Comparison of ENCODE assay signal across 28 cellular contexts in genomic region chr12:128995619-128996018, GRCh38.
"Had no signal": no experiment of that assay in that cellular context is flagged by ENCODE, and none has a peak within 500 bp of the region (broad histone marks: within the 10 kb centered on the region; RNA-seq: fewer than 3 reads in every experiment).

No MANE protein-coding gene starts in this region.

- H3K36me3 ChIP-seq: colonic mucosa, esophagus muscularis mucosa, esophagus squamous epithelium, gastrocnemius medialis, gastroesophageal sphincter, heart left ventricle, heart right ventricle had no signal

- H3K4me1 ChIP-seq: colonic mucosa, esophagus muscularis mucosa, esophagus squamous epithelium, foreskin keratinocyte, gastrocnemius medialis, gastroesophageal sphincter, heart left ventricle, heart right ventricle had no signal

- H3K9me3 ChIP-seq: colonic mucosa, esophagus squamous epithelium, gastrocnemius medialis had no signal

- H3K27me3 ChIP-seq: colonic mucosa, dorsolateral prefrontal cortex, foreskin keratinocyte, gastrocnemius medialis, heart left ventricle had no signal

- DNase-seq: colonic mucosa; cortex of kidney; dermis blood vessel endothelial cell; effector CD4-positive, alpha-beta T cell; effector CD8-positive, alpha-beta T cell; effector memory CD4-positive, alpha-beta T cell; effector memory CD8-positive, alpha-beta T cell; endodermal cell; erythroblast; esophagus squamous epithelium; foreskin fibroblast; foreskin keratinocyte; foreskin melanocyte; gastrocnemius medialis; glutamatergic neuron; head of caudate nucleus; heart left ventricle; heart right ventricle had no signal

- H3K4me3 ChIP-seq: colonic mucosa, coronary artery, dorsolateral prefrontal cortex, esophagus muscularis mucosa, esophagus squamous epithelium, gastrocnemius medialis, gastroesophageal sphincter, heart left ventricle, heart right ventricle had no signal

- H3K27ac ChIP-seq: colonic mucosa, coronary artery, dorsolateral prefrontal cortex, epithelial cell of prostate, esophagus muscularis mucosa, esophagus squamous epithelium, foreskin keratinocyte, gastrocnemius medialis, gastroesophageal sphincter, heart left ventricle, heart right ventricle had no signal

- ATAC-seq: effector memory CD8-positive, alpha-beta T cell; esophagus mucosa; foreskin keratinocyte; gastrocnemius medialis; gastroesophageal sphincter; heart left ventricle; heart right ventricle had no signal

- FAIRE-seq: colon, endometrium, endothelial cell of umbilical vein, frontal cortex had no signal
